ENCODE assay signal across 8 cellular contexts in genomic region chr2:143451622-143452021, GRCh38.
DNase-seq lines count a peak whose midpoint lies in the region; ATAC-seq lines count a peak whose summit lies in the region.

No MANE protein-coding gene starts in this region.

- ATAC-seq in GM21737 (IDR thresholded peaks at IDR 0.05; ENCODE audit: unreplicated experiment) (peak; percentile 62), HG02870 (IDR thresholded peaks at IDR 0.05; ENCODE audit: unreplicated experiment) (no peak)

- DNase-seq in GM04504 (ENCODE audit: low read depth) (peak; percentile 32), LHCN-M2 (ENCODE audit: low read depth) (peak; percentile 64), glomerular visceral epithelial cell (ENCODE audit: extremely low spot score) (peak; percentile 44), foreskin melanocyte (no peak), NCI-H748 treated with DMSO at 0.1 percent for 48 hours (lab: John Stamatoyannopoulos, UW) (no peak), SHP77 (lab: John Stamatoyannopoulos, UW) (no peak)

Comparison
In these comparisons a context has a peak if more than half of its experiments do, and no peak if none do; other contexts are left out.
1. DNase-seq: peak in GM04504 (single experiment), LHCN-M2 (single experiment) and glomerular visceral epithelial cell (single experiment); none in foreskin melanocyte (single experiment), NCI-H748 treated with DMSO at 0.1 percent for 48 hours (single experiment) and SHP77 (0 of 2).